Comparison of ENCODE assay signal across 1 cellular context in the genomic region with DNA sequence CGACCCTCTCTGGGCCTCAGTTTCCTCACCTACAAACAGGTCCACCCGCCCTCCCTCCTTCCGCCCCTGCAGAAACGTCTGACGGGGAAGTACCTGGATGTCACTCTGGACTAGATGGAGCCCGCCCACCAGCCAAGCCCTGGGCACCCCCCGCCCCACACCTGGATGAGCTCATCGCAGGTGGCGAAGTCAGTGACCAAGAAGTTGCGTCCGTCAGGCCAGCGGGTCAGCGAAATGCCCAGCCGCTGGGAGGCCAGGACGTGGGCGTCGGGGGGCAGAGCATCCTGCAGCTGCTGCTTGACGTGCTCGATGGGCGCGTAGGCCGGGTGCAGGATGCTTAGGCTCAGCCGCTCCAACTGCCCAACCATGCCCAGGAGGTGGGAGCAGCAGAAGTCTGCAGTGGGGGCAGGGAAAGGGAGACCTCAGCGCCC.
TF ChIP-seq lines count a peak whose summit lies in the region.

No MANE protein-coding gene starts in this region.

TF ChIP-seq in neural cell, 6 proteins besides CTCF, POLR2A, EP300 and RAD21:
- no peak for TF ChIP-seq TAF1 (IDR thresholded peaks at IDR 0.05; ENCODE audit: low read depth)
- TF ChIP-seq SMC3 (conservative IDR thresholded peaks at IDR 0.05; ENCODE audit: poor library complexity), result no peak
- TF ChIP-seq, protein P1, sequence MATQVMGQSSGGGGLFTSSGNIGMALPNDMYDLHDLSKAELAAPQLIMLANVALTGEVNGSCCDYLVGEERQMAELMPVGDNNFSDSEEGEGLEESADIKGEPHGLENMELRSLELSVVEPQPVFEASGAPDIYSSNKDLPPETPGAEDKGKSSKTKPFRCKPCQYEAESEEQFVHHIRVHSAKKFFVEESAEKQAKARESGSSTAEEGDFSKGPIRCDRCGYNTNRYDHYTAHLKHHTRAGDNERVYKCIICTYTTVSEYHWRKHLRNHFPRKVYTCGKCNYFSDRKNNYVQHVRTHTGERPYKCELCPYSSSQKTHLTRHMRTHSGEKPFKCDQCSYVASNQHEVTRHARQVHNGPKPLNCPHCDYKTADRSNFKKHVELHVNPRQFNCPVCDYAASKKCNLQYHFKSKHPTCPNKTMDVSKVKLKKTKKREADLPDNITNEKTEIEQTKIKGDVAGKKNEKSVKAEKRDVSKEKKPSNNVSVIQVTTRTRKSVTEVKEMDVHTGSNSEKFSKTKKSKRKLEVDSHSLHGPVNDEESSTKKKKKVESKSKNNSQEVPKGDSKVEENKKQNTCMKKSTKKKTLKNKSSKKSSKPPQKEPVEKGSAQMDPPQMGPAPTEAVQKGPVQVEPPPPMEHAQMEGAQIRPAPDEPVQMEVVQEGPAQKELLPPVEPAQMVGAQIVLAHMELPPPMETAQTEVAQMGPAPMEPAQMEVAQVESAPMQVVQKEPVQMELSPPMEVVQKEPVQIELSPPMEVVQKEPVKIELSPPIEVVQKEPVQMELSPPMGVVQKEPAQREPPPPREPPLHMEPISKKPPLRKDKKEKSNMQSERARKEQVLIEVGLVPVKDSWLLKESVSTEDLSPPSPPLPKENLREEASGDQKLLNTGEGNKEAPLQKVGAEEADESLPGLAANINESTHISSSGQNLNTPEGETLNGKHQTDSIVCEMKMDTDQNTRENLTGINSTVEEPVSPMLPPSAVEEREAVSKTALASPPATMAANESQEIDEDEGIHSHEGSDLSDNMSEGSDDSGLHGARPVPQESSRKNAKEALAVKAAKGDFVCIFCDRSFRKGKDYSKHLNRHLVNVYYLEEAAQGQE (IDR thresholded peaks at IDR 0.05; ENCODE audit: borderline replicate concordance), result no peak
- TF ChIP-seq POLR2AphosphoS5 (IDR thresholded peaks at IDR 0.05), result no peak
- no peak for TF ChIP-seq MXI1 (conservative IDR thresholded peaks at IDR 0.05; ENCODE audit: poor library complexity, severe bottlenecking)
- no peak for TF ChIP-seq EZH2 (IDR thresholded peaks at IDR 0.05; ENCODE audit: borderline replicate concordance, insufficient read depth, low read length, poor library complexity, severe bottlenecking)
